17 cellular contexts compared by ENCODE assay signal in genomic region chr20:58069796-58070663, GRCh38.
"Had no signal": no experiment of that assay in that cellular context is flagged by ENCODE, and none has a peak within 500 bp of the region (broad histone marks: within the 10 kb centered on the region; RNA-seq: fewer than 3 reads in every experiment).

No MANE protein-coding gene starts in this region.

- H3K4me1 ChIP-seq: prostate gland, transverse colon had no signal

- H3K36me3 ChIP-seq: brain microvascular endothelial cell, prostate gland, suprapubic skin, transverse colon had no signal

- H3K27me3 ChIP-seq: brain microvascular endothelial cell, suprapubic skin, transverse colon had no signal

- H3K27ac ChIP-seq: brain microvascular endothelial cell, prostate gland, skin epidermis, suprapubic skin, transverse colon had no signal

- DNase-seq: activated CD4-positive, alpha-beta T cell treated with anti-CD3 and anti-CD28 coated beads, Interleukin-2, amount 50 U/mL, for 4 hours; activated naive CD4-positive, alpha-beta T cell treated with anti-CD3 and anti-CD28 coated beads, Interleukin-2, amount 50 U/mL, for 16 hours; activated T-cell treated with anti-CD3 and anti-CD28 coated beads, Interleukin-2, amount 50 U/mL, for 4 hours; aorta; brain microvascular endothelial cell; effector memory CD4-positive, alpha-beta T cell; foreskin melanocyte; kidney; stimulated activated CD4-positive, alpha-beta T cell treated with anti-CD3 and anti-CD28 coated beads, Interleukin-15, amount 100 ng/mL, for 24 hours; stimulated activated CD4-positive, alpha-beta T cell treated with anti-CD3 and anti-CD28 coated beads, Interleukin-2, amount 100 ng/mL, for 48 hours; stimulated activated naive CD8-positive, alpha-beta T cell treated with anti-CD3 and anti-CD28 coated beads, Interleukin-15, amount 100 ng/mL, for 72 hours; transverse colon had no signal

- H3K4me3 ChIP-seq: prostate gland, skin epidermis, suprapubic skin, transverse colon had no signal

- H3K9me3 ChIP-seq: prostate gland, suprapubic skin, transverse colon had no signal

- ATAC-seq: activated T-cell treated with anti-CD3 and anti-CD28 coated beads, Interleukin-2, amount 50 U/mL, for 4 hours; left lobe of liver; right cardiac atrium; stimulated activated naive CD8-positive, alpha-beta T cell treated with anti-CD3 and anti-CD28 coated beads, Interleukin-15, amount 100 ng/mL, for 72 hours had no signal
